In genomic region chr1:12072741-12073140, GRCh38 we compare ENCODE assay signal across 30 cellular contexts. TPM values are rescaled to one million over a fixed set of nuclear protein-coding genes. Genes with fewer than 3 reads are reported as not detected.
"Had no signal": no experiment of that assay in that cellular context is flagged by ENCODE, and none has a peak within 500 bp of the region (broad histone marks: within the 10 kb centered on the region; RNA-seq: fewer than 3 reads in every experiment).

No MANE protein-coding gene starts in this region.

- FAIRE-seq: astrocyte, bronchial epithelial cell had no signal

- H3K36me3 ChIP-seq: brain microvascular endothelial cell, esophagus muscularis mucosa, gastrocnemius medialis, heart left ventricle, WERI-Rb-1 had no signal

- H3K4me3 ChIP-seq: coronary artery, dorsolateral prefrontal cortex, esophagus muscularis mucosa, gastrocnemius medialis, heart left ventricle had no signal

- ATAC-seq: activated CD4-positive, CD25-positive, alpha-beta regulatory T cell treated with anti-CD3 and anti-CD28 coated beads, Interleukin-2, amount 50 U/mL, for 24 hours; activated CD8-positive, alpha-beta T cell treated with anti-CD3 and anti-CD28 coated beads for 36 hours; activated T-cell treated with anti-CD3 and anti-CD28 coated beads, Interleukin-2, amount 50 U/mL, for 4 hours; activated T-helper 17 cell treated with anti-CD3 and anti-CD28 coated beads, Interleukin-2, amount 50 U/mL, for 72 hours; foreskin keratinocyte; gastrocnemius medialis; heart left ventricle had no signal

- H3K27me3 ChIP-seq: brain microvascular endothelial cell had no signal

- H3K4me1 ChIP-seq: foreskin keratinocyte, gastrocnemius medialis had no signal

- H3K27ac ChIP-seq: brain microvascular endothelial cell, coronary artery, dorsolateral prefrontal cortex, esophagus muscularis mucosa, foreskin keratinocyte, gastrocnemius medialis, heart left ventricle, WERI-Rb-1 had no signal

- DNase-seq: activated B cell treated with CpG ODN at 0.5 μM for 24 hours; activated CD4-positive, alpha-beta T cell treated with anti-CD3 and anti-CD28 coated beads for 48 hours; activated CD4-positive, alpha-beta T cell treated with anti-CD3 and anti-CD28 coated beads, Interleukin-2, amount 50 U/mL, for 1 hour; activated CD4-positive, alpha-beta T cell treated with anti-CD3 and anti-CD28 coated beads, Interleukin-2, amount 50 U/mL, for 48 hours; activated CD8-positive, alpha-beta memory T cell treated with anti-CD3 and anti-CD28 coated beads for 24 hours; activated CD8-positive, alpha-beta T cell treated with anti-CD3 and anti-CD28 coated beads for 36 hours; activated effector memory CD4-positive, alpha-beta T cell treated with Interleukin-2 at 50 U/mL for 16 hours; activated gamma-delta T cell treated with Interleukin-2 at 50 U/mL for 16 hours; activated naive CD4-positive, alpha-beta T cell treated with anti-CD3 and anti-CD28 coated beads, Interleukin-2, amount 50 U/mL, for 16 hours; activated naive CD4-positive, alpha-beta T cell treated with Interleukin-2 at 50 U/mL for 16 hours; activated T-cell treated with anti-CD3 and anti-CD28 coated beads, Interleukin-2, amount 50 U/mL, for 4 hours; amniotic stem cell; anterior cingulate cortex; brain microvascular endothelial cell; effector memory CD4-positive, alpha-beta T cell; endodermal cell; erythroblast; foreskin keratinocyte; gastrocnemius medialis; glutamatergic neuron; T1000; WERI-Rb-1 had no signal

- H3K9me3 ChIP-seq: gastrocnemius medialis had no signal

RNA-seq across cellular contexts. Expression of gene TNFRSF8, which starts 9.6 kb away (rescaled TPM):
- total RNA-seq: bronchial epithelial cell had no signal
